In genomic region chr2:20574423-20574911, GRCh38 we compare ENCODE assay signal across 18 cellular contexts.
DNase-seq lines count a peak whose midpoint lies in the region; ATAC-seq and TF ChIP-seq lines count a peak whose summit lies in the region.
"Had no signal": no experiment of that assay in that cellular context is flagged by ENCODE, and none has a peak within 500 bp of the region (broad histone marks: within the 10 kb centered on the region; RNA-seq: fewer than 3 reads in every experiment).

No MANE protein-coding gene starts in this region.

- no peaks in the 10 kb centered on the region for H3K27me3 ChIP-seq in right cardiac atrium (ENCODE audit: control insufficient read depth, insufficient read depth)
- no peaks in the 10 kb centered on the region for H3K27me3 ChIP-seq in trophoblast cell (ENCODE audit: insufficient read depth, low read length)
- no peaks in the 10 kb centered on the region for H3K27me3 ChIP-seq in uterus
- H3K27me3 ChIP-seq: Peyer's patch had no signal

- H3K23ac ChIP-seq in trophoblast cell (ENCODE audit: low read length): no peak overlapping the region

- peak overlapping the region; percentile 7 for H4K8ac ChIP-seq in trophoblast cell (ENCODE audit: low read depth, low read length)

- no peaks in the 10 kb centered on the region for H3K36me3 ChIP-seq in trophoblast cell (ENCODE audit: control insufficient read depth in 1 of 2, insufficient read depth in 2 of 2, low read length in 2 of 2)
- H3K36me3 ChIP-seq in uterus: no peaks in the 10 kb centered on the region
- H3K36me3 ChIP-seq: Peyer's patch had no signal

- peak overlapping the region; percentile 85 for H2BK12ac ChIP-seq in trophoblast cell (ENCODE audit: low read length)

- H3K27ac ChIP-seq in right cardiac atrium (ENCODE audit: low read length): peak overlapping the region; percentile 23
- H3K27ac ChIP-seq in trophoblast cell (ENCODE audit: low read depth, low read length): no peak overlapping the region
- peak overlapping the region; percentile 86 to 92 for H3K27ac ChIP-seq in uterus
- H3K27ac ChIP-seq: HL-60, VCaP had no signal

- no peak for TF ChIP-seq POLR2A in uterus (IDR thresholded peaks at IDR 0.05)

- H3K9ac ChIP-seq in trophoblast cell (ENCODE audit: low read length): no peak overlapping the region

- no peak overlapping the region for H3K4me3 Mint-ChIP-seq in T-helper 17 cell
- H3K4me3 Mint-ChIP-seq: stimulated activated naive CD8-positive, alpha-beta T cell treated with anti-CD3 and anti-CD28 coated beads, Interleukin-15, Interleukin-2, amounts not matched to agents 100 ng/mL and 50 ng/mL, for 24 hours had no signal

- DNase-seq in left cardiac atrium (peak; percentile 3), Right ventricle myocardium inferior (ENCODE audit: missing footprints) (no peak), right cardiac atrium (no peak), trophoblast cell (no peak), uterus (no peak), GM19238 (ENCODE audit: insufficient read length, low spot score) (no peak), NK-92 (lab: John Stamatoyannopoulos, UW; ENCODE audit: unreplicated experiment) (no peak), T-helper 17 cell (no peak)
- DNase-seq: Caco-2, cortex of kidney, KG1, kidney glomerular epithelial cell, NCI-H1105, NCI-H774 had no signal

- no peak overlapping the region for H4K12ac ChIP-seq in trophoblast cell (ENCODE audit: low read depth, low read length)

- H3K4ac ChIP-seq in trophoblast cell (ENCODE audit: low read depth, low read length): no peak overlapping the region

- H4K91ac ChIP-seq in trophoblast cell (ENCODE audit: low read depth, low read length): peak overlapping the region; percentile 95

- no peaks in the 10 kb centered on the region for H3K9me3 ChIP-seq in right cardiac atrium (ENCODE audit: control insufficient read depth, low read length)
- H3K9me3 ChIP-seq in trophoblast cell (ENCODE audit: insufficient read depth, low read depth, low read length): no peaks in the 10 kb centered on the region
- no peaks in the 10 kb centered on the region for H3K9me3 ChIP-seq in uterus
- H3K9me3 ChIP-seq in T-helper 17 cell (ENCODE audit: control insufficient read depth, low read length, poor library complexity, severe bottlenecking): no peaks in the 10 kb centered on the region
- H3K9me3 ChIP-seq: Caco-2, Peyer's patch had no signal

- H3K14ac ChIP-seq in trophoblast cell (ENCODE audit: low read length): peak overlapping the region; percentile 83

- peak overlapping the region; percentile 96 for H2BK120ac ChIP-seq in trophoblast cell (ENCODE audit: insufficient read depth, low read length, poor library complexity)

- intact Hi-C loops in left cardiac atrium (cut with DNase I): no loop called here
- intact Hi-C loops in Right ventricle myocardium inferior (cut with DNase I): no loop called here
- intact Hi-C loops in right cardiac atrium (cut with DNase I): loop anchor here in 1 of 4 donors (10.0 kb wide), 1 partner anchor 50 kb away; no protein-coding TSS in a partner anchor
- intact Hi-C loops in uterus (cut with DNase I; ENCODE audit: low total_unique reads): no loop called here

- H3K27ac Mint-ChIP-seq in T-helper 17 cell: no peak overlapping the region
- H3K27ac Mint-ChIP-seq: stimulated activated naive CD8-positive, alpha-beta T cell treated with anti-CD3 and anti-CD28 coated beads, Interleukin-15, Interleukin-2, amounts not matched to agents 100 ng/mL and 50 ng/mL, for 24 hours had no signal

- H3K27me3 Mint-ChIP-seq in T-helper 17 cell: no peaks in the 10 kb centered on the region
- H3K27me3 Mint-ChIP-seq: stimulated activated naive CD8-positive, alpha-beta T cell treated with anti-CD3 and anti-CD28 coated beads, Interleukin-15, Interleukin-2, amounts not matched to agents 100 ng/mL and 50 ng/mL, for 24 hours had no signal

- H3K4me2 ChIP-seq in trophoblast cell (ENCODE audit: low read length): no peak overlapping the region

- H3K4me1 ChIP-seq in right cardiac atrium (ENCODE audit: control insufficient read depth, insufficient read depth, low read length) (peaks cover 55% of the 10 kb centered on the region), trophoblast cell (ENCODE audit: control insufficient read depth in 1 of 2, insufficient read depth in 2 of 2, low read length in 2 of 2) (peaks cover 59% of the 10 kb centered on the region in 2 experiments), uterus (peaks cover 9 to 10% of the 10 kb centered on the region in 2 donors)

- peaks cover 2% of the 10 kb centered on the region for H3K36me3 Mint-ChIP-seq in T-helper 17 cell (ENCODE audit: low read depth)

- 74% methylated on average over 5 of the region's 5 CpGs for WGBS in right cardiac atrium
- no CpG with 5 or more reads among the region's 5 CpGs for WGBS in trophoblast cell (ENCODE audit: extremely low coverage, insufficient coverage, insufficient read length)

- H3K79me1 ChIP-seq in trophoblast cell (ENCODE audit: low read length): peaks cover 85% of the 10 kb centered on the region

- peaks cover 19% of the 10 kb centered on the region for H3K79me2 ChIP-seq in trophoblast cell (ENCODE audit: control insufficient read depth, insufficient read depth, low read length, poor library complexity)

- peak overlapping the region; percentile 6 for H3K18ac ChIP-seq in trophoblast cell (ENCODE audit: low read length)

- peak overlapping the region; percentile 52 for H2AFZ ChIP-seq in trophoblast cell (ENCODE audit: insufficient read depth, low read length, poor library complexity)

- peak overlapping the region; percentile 95 for H2AK5ac ChIP-seq in trophoblast cell (ENCODE audit: low read length)

- H3K4me3 ChIP-seq in right cardiac atrium (ENCODE audit: low read length) (no peak overlapping the region), trophoblast cell (ENCODE audit: low read depth, low read length) (no peak overlapping the region), uterus (no peak overlapping the region)
- H3K4me3 ChIP-seq: Peyer's patch had no signal

- no peak for TF ChIP-seq CTCF in uterus (IDR thresholded peaks at IDR 0.05)

- H3K4me1 Mint-ChIP-seq in T-helper 17 cell: peaks cover 16% of the 10 kb centered on the region

- ATAC-seq in left cardiac atrium: no peak
- ATAC-seq in Right ventricle myocardium inferior: no peak
- no peak for ATAC-seq in right cardiac atrium
- ATAC-seq in T-helper 17 cell: no peak

- peak overlapping the region; percentile 77 for H2BK5ac ChIP-seq in trophoblast cell (ENCODE audit: low read depth, low read length, poor library complexity)
